ENCODE assay signal across 23 cellular contexts in genomic region chr21:46391773-46392172, GRCh38.
"Had no signal": no experiment of that assay in that cellular context is flagged by ENCODE, and none has a peak within 500 bp of the region (broad histone marks: within the 10 kb centered on the region; RNA-seq: fewer than 3 reads in every experiment).

No MANE protein-coding gene starts in this region.

- H3K4me1 ChIP-seq: pancreas, transverse colon had no signal

- H2AFZ ChIP-seq: hepatocyte had no signal

- H3K27me3 Mint-ChIP-seq: memory B cell; naive B cell; stimulated activated memory B cell treated with anti-CD40 and anti-IgM and Interleukin-4, amounts not matched to agents 10 μg/mL and 1 μg/mL and 100 μg/mL, for 72 hours had no signal

- H3K4me2 ChIP-seq: hepatocyte had no signal

- DNase-seq: dorsolateral prefrontal cortex; effector CD4-positive, alpha-beta T cell; kidney glomerular epithelial cell; left colon; left ventricle myocardium inferior; naive B cell; nephron progenitor cell; pancreas; right cardiac atrium; sigmoid colon; stimulated activated CD4-positive, alpha-beta T cell treated with anti-CD3 and anti-CD28 coated beads, Interleukin-2, amount 100 ng/mL, for 24 hours; stimulated activated CD4-positive, alpha-beta T cell treated with anti-CD3 and anti-CD28 coated beads, Interleukin-4, amount 100 ng/mL, for 24 hours; stimulated activated naive CD8-positive, alpha-beta T cell treated with anti-CD3 and anti-CD28 coated beads, Interleukin-15, Interleukin-2, amounts not matched to agents 100 U/mL and 50 U/mL, for 24 hours; substantia nigra; transverse colon had no signal

- H3K4me3 Mint-ChIP-seq: memory B cell; mesothelial cell of epicardium; naive B cell; nephron progenitor cell; stimulated activated memory B cell treated with anti-CD40 and anti-IgM and Interleukin-4, amounts not matched to agents 10 μg/mL and 1 μg/mL and 100 μg/mL, for 72 hours had no signal

- H3K27ac Mint-ChIP-seq: memory B cell; mesothelial cell of epicardium; stimulated activated memory B cell treated with anti-CD40 and anti-IgM and Interleukin-4, amounts not matched to agents 10 μg/mL and 1 μg/mL and 100 μg/mL, for 72 hours had no signal

- H3K4me3 ChIP-seq: dorsolateral prefrontal cortex, hepatocyte, left ventricle myocardium inferior, lung, mucosa of descending colon, pancreas, sigmoid colon, thoracic aorta, transverse colon, vagina had no signal

- ATAC-seq: left colon; mucosa of descending colon; pancreas; right cardiac atrium; stimulated activated memory B cell treated with anti-CD40 and anti-IgM and Interleukin-4, amounts not matched to agents 10 μg/mL and 1 μg/mL and 100 μg/mL, for 72 hours; stimulated activated naive CD8-positive, alpha-beta T cell treated with anti-CD3 and anti-CD28 coated beads, Interleukin-15, Interleukin-2, amounts not matched to agents 100 U/mL and 50 U/mL, for 24 hours had no signal

- H3K4me1 Mint-ChIP-seq: memory B cell; mesothelial cell of epicardium; stimulated activated memory B cell treated with anti-CD40 and anti-IgM and Interleukin-4, amounts not matched to agents 10 μg/mL and 1 μg/mL and 100 μg/mL, for 72 hours had no signal

- H3K36me3 ChIP-seq: pancreas had no signal

- H3K9me3 ChIP-seq: left ventricle myocardium inferior, mucosa of descending colon, pancreas, sigmoid colon, thoracic aorta, transverse colon, vagina had no signal

- H3K27me3 ChIP-seq: dorsolateral prefrontal cortex, hepatocyte, pancreas, sigmoid colon, transverse colon, vagina had no signal

- H3K79me2 ChIP-seq: hepatocyte had no signal

- H3K9me3 Mint-ChIP-seq: memory B cell; mesothelial cell of epicardium; naive B cell; nephron progenitor cell; stimulated activated memory B cell treated with anti-CD40 and anti-IgM and Interleukin-4, amounts not matched to agents 10 μg/mL and 1 μg/mL and 100 μg/mL, for 72 hours had no signal

- H3K27ac ChIP-seq: hepatocyte, left ventricle myocardium inferior, pancreas, thoracic aorta, transverse colon had no signal
